Comparison of ENCODE assay signal across 8 cellular contexts in the genomic region with DNA sequence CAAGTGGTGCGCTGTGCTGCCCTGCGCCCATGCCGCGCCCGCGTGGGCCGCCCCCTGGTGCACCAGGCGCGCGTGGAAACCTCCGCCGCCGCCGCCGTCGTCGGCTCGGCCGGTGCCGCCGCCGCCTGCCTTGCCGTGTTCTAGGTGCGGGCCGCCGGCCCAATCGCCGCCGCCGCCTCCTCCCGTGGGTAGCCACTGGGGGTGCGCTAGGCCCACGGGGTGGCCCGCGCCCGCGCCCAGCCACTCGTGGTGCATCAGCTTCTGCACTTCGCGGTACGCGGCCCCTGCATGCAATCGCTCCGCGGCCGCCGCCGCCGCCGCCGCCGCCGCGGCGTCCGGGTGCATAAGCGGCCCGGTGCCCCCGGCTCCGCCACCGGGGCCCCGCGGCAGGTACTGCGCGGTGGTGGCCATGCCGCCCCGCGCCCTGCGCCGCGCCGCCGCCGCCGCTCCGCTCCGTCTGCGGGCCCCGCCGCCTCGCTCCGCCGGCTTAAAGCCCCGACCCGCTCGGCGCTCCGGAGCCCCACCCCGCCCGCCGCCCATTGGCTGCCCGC. TPM values are rescaled to one million over a fixed set of nuclear protein-coding genes. Genes with fewer than 3 reads are reported as not detected.
A peak's percentile ranks its signal among the peaks of the same experiment; 100 is the strongest.
DNase-seq lines count a peak whose midpoint lies in the region; ATAC-seq, FAIRE-seq and TF ChIP-seq lines count a peak whose summit lies in the region.

Gene POU3F1 (minus strand): TSS at position 461 of the 551 bp plus-strand sequence. CDS start 50 bp downstream, at position 411.

- no peaks in the 10 kb centered on the region for H3K36me3 ChIP-seq in ES-I3 (ENCODE audit: insufficient read depth, low read length)
- H3K36me3 ChIP-seq in WERI-Rb-1: no peaks in the 10 kb centered on the region
- no peaks in the 10 kb centered on the region for H3K36me3 ChIP-seq in gastroesophageal sphincter
- H3K36me3 ChIP-seq in skeletal muscle tissue (ENCODE audit: control insufficient read depth in 3 of 3, insufficient read depth in 3 of 3, low read length in 3 of 3): no peaks in the 10 kb centered on the region

- no peak within 1 kb of the TSS for H3K27ac ChIP-seq in WERI-Rb-1
- H3K27ac ChIP-seq in gastroesophageal sphincter: peak within 1 kb of the TSS in 3 of 4 donors; percentile 74 to 81 (median 77)
- H3K27ac ChIP-seq in skeletal muscle tissue (ENCODE audit: low read depth, low read length): no peak within 1 kb of the TSS

- H3K4me1 ChIP-seq in ES-I3 (ENCODE audit: insufficient read depth, low read length): peaks cover 16% of the 10 kb centered on the region; the same call in 1 of the 2 replicates
- H3K4me1 ChIP-seq in gastroesophageal sphincter: peaks cover 0 to 39% (median 20%) of the 10 kb centered on the region in 3 donors
- H3K4me1 ChIP-seq in skeletal muscle tissue (ENCODE audit: control insufficient read depth in 3 of 3, insufficient read depth in 3 of 3, low read length in 3 of 3): peaks cover 21 to 28% (median 22%) of the 10 kb centered on the region in 3 donors

- peak within 1 kb of the TSS; percentile 45 for H3K4me3 ChIP-seq in HFF-Myc (replicated peaks; ENCODE audit: low read depth, low read length)
- peak within 1 kb of the TSS; percentile 47 for H3K4me3 ChIP-seq in WERI-Rb-1 (ENCODE audit: low read depth, low read length)
- peak within 1 kb of the TSS; percentile 29 to 71 for H3K4me3 ChIP-seq in gastroesophageal sphincter
- peak within 1 kb of the TSS in 2 of 3 donors; percentile 69 to 70 for H3K4me3 ChIP-seq in skeletal muscle tissue (ENCODE audit: low read length in 3 of 3)

- DNase-seq in HFF-Myc (ENCODE audit: extremely low read depth, low read depth) (no peak), WERI-Rb-1 (no peak), HTR-8/SVneo (ENCODE audit: insufficient read length, low spot score) (no peak), posterior vena cava (ENCODE audit: low spot score) (no peak), GM20000 (ENCODE audit: low spot score) (no peak)

- TF ChIP-seq CTCF in HFF-Myc (IDR thresholded peaks at IDR 0.05; ENCODE audit: low read depth, low read length, missing control alignments): no peak
- no peak for TF ChIP-seq CTCF in WERI-Rb-1 (IDR thresholded peaks at IDR 0.05; ENCODE audit: low read depth, low read length)
- TF ChIP-seq CTCF in gastroesophageal sphincter (IDR thresholded peaks at IDR 0.05): no peak
- no peak for TF ChIP-seq CTCF in GM20000 (IDR thresholded peaks at IDR 0.05; ENCODE audit: extremely low read depth, missing control alignments)

- WGBS in gastroesophageal sphincter (ENCODE audit: low coverage in 1 of 2), 2 donors: no CpG with 5 or more reads among the region's 92 CpGs

- intact Hi-C loops in posterior vena cava (cut with DNase I): loop anchor here (2.0 to 10.0 kb wide), 2 partner anchors 470 to 768 kb away; no protein-coding TSS in a partner anchor

- peaks cover 34% of the 10 kb centered on the region for H3K27me3 ChIP-seq in WERI-Rb-1 (ENCODE audit: insufficient read depth, low read depth, severe bottlenecking)
- H3K27me3 ChIP-seq in gastroesophageal sphincter: peaks cover 51% of the 10 kb centered on the region
- H3K27me3 ChIP-seq in skeletal muscle tissue (ENCODE audit: control insufficient read depth in 3 of 3, insufficient read depth in 3 of 3, low read length in 3 of 3): peaks cover 39 to 60% (median 46%) of the 10 kb centered on the region in 3 donors

- no peak for TF ChIP-seq EP300 in gastroesophageal sphincter (IDR thresholded peaks at IDR 0.05)

- TF ChIP-seq POLR2A in gastroesophageal sphincter (IDR thresholded peaks at IDR 0.05): no peak

- peak within 1 kb of the TSS; percentile 83 for H3K9ac ChIP-seq in ES-I3 (ENCODE audit: low read depth, low read length)
- peak within 1 kb of the TSS in 2 of 3 donors; percentile 72 to 73 for H3K9ac ChIP-seq in skeletal muscle tissue (ENCODE audit: low read depth in 1 of 3, low read length in 3 of 3)

- no peaks in the 10 kb centered on the region for H3K9me3 ChIP-seq in ES-I3 (ENCODE audit: control insufficient read depth, insufficient read depth, low read length)
- no peaks in the 10 kb centered on the region for H3K9me3 ChIP-seq in WERI-Rb-1 (ENCODE audit: severe bottlenecking)
- H3K9me3 ChIP-seq in gastroesophageal sphincter: no peaks in the 10 kb centered on the region
- no peaks in the 10 kb centered on the region for H3K9me3 ChIP-seq in skeletal muscle tissue (ENCODE audit: control insufficient read depth in 3 of 3, low read length in 3 of 3)

- ATAC-seq in gastroesophageal sphincter: peak; percentile 2

- FAIRE-seq in HTR-8/SVneo (lab: Jason Lieb, UNC): no peak

RNA-seq across cellular contexts. Expression of gene POU3F1, which starts in this region (rescaled TPM):
- under 1 TPM in 1 of 4 donors, not detected in 3; 0.20 TPM for total RNA-seq in gastroesophageal sphincter
- 0.52 TPM for total RNA-seq in skeletal muscle tissue
- under 1 TPM; 0.28 to 0.29 TPM for total RNA-seq in posterior vena cava

Comparison
In these comparisons a context has a peak if more than half of its experiments do, and no peak if none do; other contexts are left out.
1. Peak in ATAC-seq, H3K4me3 ChIP-seq and H3K27ac ChIP-seq in gastroesophageal sphincter; RNA of the gene not detected or under 1 TPM.